Comparison of ENCODE assay signal across 8 cellular contexts in the genomic region with DNA sequence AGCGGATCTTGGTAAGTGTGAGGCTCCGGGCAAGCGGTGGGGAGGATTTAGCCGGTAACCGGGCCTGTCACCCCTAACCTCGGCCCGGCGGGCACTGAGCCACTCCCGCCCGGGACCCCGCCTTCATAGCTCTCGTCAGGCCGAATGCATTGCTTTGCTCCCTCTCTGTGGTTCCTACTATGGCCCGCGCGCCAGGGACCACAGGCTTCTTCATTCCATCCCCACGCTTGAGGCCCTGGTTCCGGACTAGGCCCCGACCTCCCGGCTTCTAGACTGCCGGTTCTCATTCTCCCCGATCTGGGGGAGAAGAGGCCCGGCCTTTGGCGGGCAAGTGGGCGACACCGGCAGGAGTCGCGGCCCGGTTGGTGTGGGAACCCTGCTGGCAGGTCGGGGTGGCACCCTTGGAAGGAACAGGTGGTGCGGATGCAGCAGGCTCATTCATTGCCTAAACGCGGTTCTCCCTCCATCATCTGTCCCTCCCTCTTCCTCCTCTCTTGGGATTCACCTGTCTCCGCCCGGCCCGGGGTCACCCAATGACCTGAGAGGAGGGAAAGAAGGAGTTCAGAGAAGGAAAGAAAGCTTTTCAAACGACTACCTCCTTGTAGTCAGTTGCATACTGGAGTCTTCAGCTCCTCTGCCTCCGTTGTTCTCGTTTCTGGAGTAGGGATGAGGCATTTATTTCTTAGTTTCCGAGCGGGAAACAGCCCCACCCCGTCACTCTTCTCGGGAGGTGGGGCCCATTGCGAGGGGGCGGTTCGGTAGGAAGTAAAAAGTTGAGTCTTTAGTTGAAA. TPM values are rescaled to one million over a fixed set of nuclear protein-coding genes. Genes with fewer than 3 reads are reported as not detected.
DNase-seq lines count a peak whose midpoint lies in the region; ATAC-seq and TF ChIP-seq lines count a peak whose summit lies in the region.

A gene (minus strand): TSS at position 657 of the 791 bp plus-strand sequence. CDS start 6,679 bp downstream, outside the sequence.

- 2% methylated on average over 20 of the region's 46 CpGs for WGBS in SK-N-SH (ENCODE audit: low lambda C conversion rate)
- 0% methylated on average over 36 to 46 of the region's 46 CpGs for WGBS in aorta, 2 donors

- ATAC-seq in DND-41 (ENCODE audit: insufficient read depth, low read depth) (peak; percentile 53), GM21528 (IDR thresholded peaks at IDR 0.05; ENCODE audit: low FRiP score, unreplicated experiment) (peak; percentile 43), Right ventricle myocardium inferior (peak; percentile 17), aorta (ENCODE audit: low FRiP score) (peak; percentile 54)

- peak within 1 kb of the TSS; percentile 97 to 100 (median 98) for H3K27ac Mint-ChIP-seq in IgD-negative memory B cell
- H3K27ac Mint-ChIP-seq in activated naive CD4-positive, alpha-beta T cell treated with anti-CD3 and anti-CD28 coated beads, Interleukin-2, amount 50 U/mL, for 24 hours = peak within 1 kb of the TSS; percentile 99

- CTCF ChIA-PET in SK-N-SH (lab: Yijun Ruan, JAX) = interaction anchor here (0.6 to 2.6 kb wide), 7 partner anchors 21 to 272 kb away, joined by 3 to 14 read pairs (median 5); no protein-coding TSS in a partner anchor

- no peak for TF ChIP-seq RAD21 in SK-N-SH (IDR thresholded peaks at IDR 0.05; ENCODE audit: low read length)

- peaks cover 0 to 3% (median 1%) of the 10 kb centered on the region in 3 donors for H3K9me3 Mint-ChIP-seq in IgD-negative memory B cell
- H3K9me3 Mint-ChIP-seq in activated naive CD4-positive, alpha-beta T cell treated with anti-CD3 and anti-CD28 coated beads, Interleukin-2, amount 50 U/mL, for 24 hours = no peaks in the 10 kb centered on the region

- POLR2A ChIA-PET in SK-N-SH (lab: Yijun Ruan, JAX) = interaction anchor here (1.0 to 2.5 kb wide), 2 partner anchors 125 to 279 kb away, joined by 5 to 19 read pairs; a partner anchor contains a TSS

- no peaks in the 10 kb centered on the region for H3K27me3 ChIP-seq in DND-41 (ENCODE audit: insufficient read depth, low read length, poor library complexity)
- no peaks in the 10 kb centered on the region for H3K27me3 ChIP-seq in SK-N-SH (ENCODE audit: insufficient read depth)
- no peaks in the 10 kb centered on the region for H3K27me3 ChIP-seq in aorta (ENCODE audit: control insufficient read depth in 1 of 2, insufficient read depth in 2 of 2, low read length in 1 of 2)

- H3F3A ChIP-seq in SK-N-SH (replicated peaks; ENCODE audit: insufficient read depth) = peaks cover 26% of the 10 kb centered on the region

- H3K4me2 ChIP-seq in DND-41 (ENCODE audit: insufficient read depth, low read length) (peak within 1 kb of the TSS; percentile 66), SK-N-SH (peak within 1 kb of the TSS; percentile 87)

- no peaks in the 10 kb centered on the region for H3K9me2 ChIP-seq in SK-N-SH

- H3K36me3 ChIP-seq in DND-41 (ENCODE audit: insufficient read depth, low read length) (peaks cover 34% of the 10 kb centered on the region), SK-N-SH (replicated peaks in 1 of 2; ENCODE audit: control insufficient read depth in 1 of 2, insufficient read depth in 2 of 2, low read length in 1 of 2) (peaks cover 0 to 25% of the 10 kb centered on the region in 2 experiments), aorta (ENCODE audit: control insufficient read depth in 1 of 2, insufficient read depth in 2 of 2, low read length in 1 of 2) (no peaks in the 10 kb centered on the region)

- intact Hi-C loops in Right ventricle myocardium inferior (cut with DNase I) = loop anchor here (2.0 kb wide), 3 partner anchors 125 to 273 kb away; a partner anchor contains a TSS
- intact Hi-C loops in aorta (cut with DNase I) = loop anchor here in 1 of 2 donors (2.0 to 10.0 kb wide), 3 partner anchors 83 to 153 kb away; a partner anchor contains a TSS

- DNase-seq in DND-41 (peak; percentile 69), SK-N-SH (peak; percentile 74), Right ventricle myocardium inferior (ENCODE audit: missing footprints) (peak; percentile 69), pons (ENCODE audit: low spot score) (peak; percentile 29), aorta (peak; percentile 66 to 85)

- H3K36me3 Mint-ChIP-seq in IgD-negative memory B cell = peaks cover 2% of the 10 kb centered on the region
- H3K36me3 Mint-ChIP-seq in activated naive CD4-positive, alpha-beta T cell treated with anti-CD3 and anti-CD28 coated beads, Interleukin-2, amount 50 U/mL, for 24 hours = peaks cover 15% of the 10 kb centered on the region

- peaks cover 66% of the 10 kb centered on the region for H3K79me2 ChIP-seq in DND-41 (ENCODE audit: insufficient read depth, low read length)
- H3K79me2 ChIP-seq in SK-N-SH (ENCODE audit: insufficient read depth) = peaks cover 80% of the 10 kb centered on the region

- H3K27me3 Mint-ChIP-seq in IgD-negative memory B cell = no peaks in the 10 kb centered on the region
- no peaks in the 10 kb centered on the region for H3K27me3 Mint-ChIP-seq in activated naive CD4-positive, alpha-beta T cell treated with anti-CD3 and anti-CD28 coated beads, Interleukin-2, amount 50 U/mL, for 24 hours

- TF ChIP-seq CTCF in DND-41 (IDR thresholded peaks at IDR 0.05; ENCODE audit: borderline replicate concordance, extremely low read depth, low read length, poor library complexity, severe bottlenecking) = peak; percentile 45
- TF ChIP-seq CTCF in SK-N-SH (IDR thresholded peaks at IDR 0.05) = peak; percentile 39

- H2AFZ ChIP-seq in DND-41 (ENCODE audit: low read depth, low read length) (peak within 1 kb of the TSS; percentile 87), SK-N-SH (ENCODE audit: low read depth) (peak within 1 kb of the TSS; percentile 75)

- peaks cover 51% of the 10 kb centered on the region for H3K4me1 ChIP-seq in DND-41 (ENCODE audit: insufficient read depth, low read length)
- H3K4me1 ChIP-seq in SK-N-SH (ENCODE audit: control insufficient read depth in 1 of 2, insufficient read depth in 2 of 2, low read depth in 1 of 2, low read length in 1 of 2) = peaks cover 12 to 13% of the 10 kb centered on the region in 2 experiments; a peak in 2 of 4 replicates
- no peaks in the 10 kb centered on the region for H3K4me1 ChIP-seq in aorta (ENCODE audit: control insufficient read depth in 1 of 2, insufficient read depth in 2 of 2, low read length in 2 of 2)

- no peaks in the 10 kb centered on the region for H3K9me3 ChIP-seq in DND-41 (ENCODE audit: insufficient read depth, low read length, severe bottlenecking)
- H3K9me3 ChIP-seq in SK-N-SH = no peaks in the 10 kb centered on the region
- no peaks in the 10 kb centered on the region for H3K9me3 ChIP-seq in aorta (ENCODE audit: control insufficient read depth, low read length)

- H3K4me3 ChIP-seq in DND-41 (ENCODE audit: low read depth in 1 of 2, low read length in 2 of 2) (peak within 1 kb of the TSS; percentile 89 to 90), SK-N-SH (ENCODE audit: low read depth in 2 of 2, low read length in 1 of 2) (peak within 1 kb of the TSS; percentile 91 to 97), aorta (ENCODE audit: low read length in 2 of 2) (peak within 1 kb of the TSS; percentile 77 to 85)

- H4K20me1 ChIP-seq in DND-41 (ENCODE audit: insufficient read depth, low read length) (peaks cover 48% of the 10 kb centered on the region), SK-N-SH (ENCODE audit: insufficient read depth) (peaks cover 44% of the 10 kb centered on the region)

- peaks cover 24 to 49% (median 34%) of the 10 kb centered on the region in 3 donors for H3K4me1 Mint-ChIP-seq in IgD-negative memory B cell
- H3K4me1 Mint-ChIP-seq in activated naive CD4-positive, alpha-beta T cell treated with anti-CD3 and anti-CD28 coated beads, Interleukin-2, amount 50 U/mL, for 24 hours = peaks cover 66% of the 10 kb centered on the region

- H3K27ac ChIP-seq in DND-41 (ENCODE audit: low read length) = peak within 1 kb of the TSS; percentile 88
- H3K27ac ChIP-seq in SK-N-SH (ENCODE audit: low read depth in 2 of 2, low read length in 1 of 2) = peak within 1 kb of the TSS; percentile 79 to 90
- peak within 1 kb of the TSS; percentile 5 to 59 for H3K27ac ChIP-seq in aorta (ENCODE audit: low read depth in 1 of 2, low read length in 2 of 2)

- H3K9ac ChIP-seq in DND-41 (ENCODE audit: low read depth, low read length) (peak within 1 kb of the TSS; percentile 91), SK-N-SH (peak within 1 kb of the TSS; percentile 79)

- TF ChIP-seq EP300 in SK-N-SH (IDR thresholded peaks at IDR 0.05; ENCODE audit: borderline replicate concordance in 1 of 2, low read depth in 1 of 2, low read length in 1 of 2) = peak in 1 of 2 experiments; percentile 5; a peak in 1 of 4 replicates

- peak within 1 kb of the TSS; percentile 100 for H3K4me3 Mint-ChIP-seq in IgD-negative memory B cell
- H3K4me3 Mint-ChIP-seq in activated naive CD4-positive, alpha-beta T cell treated with anti-CD3 and anti-CD28 coated beads, Interleukin-2, amount 50 U/mL, for 24 hours = peak within 1 kb of the TSS; percentile 99

TF ChIP-seq in SK-N-SH, 30 proteins besides CTCF, POLR2A, EP300 and RAD21 (continues in another document):
- peak; percentile 25; the same call in 1 of the 2 replicates for TF ChIP-seq MXI1 (IDR thresholded peaks at IDR 0.05; ENCODE audit: low read depth, low read length)

RNA-seq across cellular contexts. Expression of the gene that starts here (rescaled TPM):
- polyA plus RNA-seq in IgD-negative memory B cell = 107 TPM
- polyA plus RNA-seq in SK-N-SH (2012; rRNA removed) = 75.9 and 101 TPM in 2 replicates
- 95.9 and 108 TPM in 2 replicates for polyA plus RNA-seq in SK-N-SH (2012; cell fraction: cytosol; rRNA removed)
- 34.3 and 43.0 TPM in 2 replicates for polyA plus RNA-seq in SK-N-SH (2012; cell fraction: nucleus; rRNA removed)
- total RNA-seq in Right ventricle myocardium inferior = 243 TPM
- total RNA-seq in aorta = 10 to 100 TPM; 38.8 to 41.9 TPM
- 100 to 1,000 TPM in 1 of 2 donors, 10 to 100 TPM in 1; 95.7 to 104 TPM for polyA plus RNA-seq in aorta

Comparison
In these comparisons a context has a peak if more than half of its experiments do, and no peak if none do; other contexts are left out.
1. Peak in every context shown above with its lines: DNase-seq, ATAC-seq, H3K4me3 ChIP-seq and H3K27ac ChIP-seq.
2. H3K27ac ChIP-seq: peak in every context shown above with its lines; median percentile 88 in DND-41; 84 in SK-N-SH; 32 in aorta.